21 cellular contexts compared by ENCODE assay signal in genomic region chr3:193899001-193899400, GRCh38.
A peak's percentile ranks its signal among the peaks of the same experiment; 100 is the strongest.
DNase-seq lines count a peak whose midpoint lies in the region; ATAC-seq, FAIRE-seq and TF ChIP-seq lines count a peak whose summit lies in the region.
"Had no signal": no experiment of that assay in that cellular context is flagged by ENCODE, and none has a peak within 500 bp of the region (broad histone marks: within the 10 kb centered on the region; RNA-seq: fewer than 3 reads in every experiment).

No MANE protein-coding gene starts in this region.

- no peaks in the 10 kb centered on the region for H4K20me1 ChIP-seq in K562 (replicated peaks; ENCODE audit: control insufficient read depth, insufficient read depth, low read length)
- H4K20me1 ChIP-seq: BLaER1 had no signal

- 75% methylated on average over 1 of the region's 1 CpG for WGBS in K562 (ENCODE audit: insufficient coverage, low coverage, missing lambda C conversion rate)

- CTCF ChIA-PET in K562 (lab: Yijun Ruan, JAX; ENCODE audit: low intra/inter-chr PET ratio) = interaction anchor here (0.7 kb wide), 1 partner anchor 263 kb away, joined by 3 read pairs; no protein-coding TSS in a partner anchor

- TF ChIP-seq POLR2A in K562 (conservative IDR thresholded peaks at IDR 0.05) = no peak

- in situ Hi-C loops in K562 (cut with MboI) = no loop called here

- TF ChIP-seq RAD21 in K562 (CRISPR knock-in tag; conservative IDR thresholded peaks at IDR 0.05 in 1 of 2, IDR thresholded peaks at IDR 0.05 in 1 of 2) = no peak

- TF ChIP-seq CTCF in K562 (IDR thresholded peaks at IDR 0.05 in 2 of 3, conservative IDR thresholded peaks at IDR 0.05 in 1 of 3; ENCODE audit: insufficient read depth in 2 of 3, low read depth in 1 of 3, low read length in 3 of 3) (no peak), left ventricle myocardium inferior (IDR thresholded peaks at IDR 0.05; ENCODE audit: borderline replicate concordance) (no peak)

- ATAC-seq in K562 = no peak
- ATAC-seq: A549; CD8-positive, alpha-beta T cell had no signal

- BruUV-seq in K562 (replicated peaks; lab: Mats Ljungman, UMichigan) = no TSS peak

- no peak overlapping the region for H3K4me2 ChIP-seq in K562 (ENCODE audit: insufficient read depth, low read length)
- H3K4me2 ChIP-seq: A549, BLaER1 had no signal

- no peaks in the 10 kb centered on the region for H3K9me1 ChIP-seq in K562 (ENCODE audit: control insufficient read depth, insufficient read depth, low read length)

- peak; percentile 30 to 60 for DNase-seq in NCI-H524 (lab: John Stamatoyannopoulos, UW)
- no peak for DNase-seq in NCI-H524 treated with DMSO at 0.1 percent for 48 hours (lab: John Stamatoyannopoulos, UW)
- DNase-seq in K562 (ENCODE audit: extremely low read depth in 1 of 4, low spot score in 3 of 4) = no peak
- peak; percentile 21 for DNase-seq in superior temporal gyrus (ENCODE audit: extremely low spot score)
- no peak for DNase-seq in activated effector memory CD4-positive, alpha-beta T cell treated with Interleukin-2 at 50 U/mL for 16 hours
- no peak for DNase-seq in left ventricle myocardium inferior
- DNase-seq: 8988T; Caco-2; CD4-positive, CD25-positive, alpha-beta regulatory T cell; CD8-positive, alpha-beta T cell; DMS153; DND-41; GOT3; HFFc6 had no signal

- POLR2A ChIA-PET in K562 (lab: Yijun Ruan, JAX) = interaction anchor here (0.6 kb wide), 1 partner anchor 213 kb away, joined by 3 read pairs; no protein-coding TSS in a partner anchor

- no peak overlapping the region for H3K4me3 ChIP-seq in K562
- no peak overlapping the region for H3K4me3 ChIP-seq in left ventricle myocardium inferior
- H3K4me3 ChIP-seq: A549, BLaER1, HAP-1 had no signal

- H3K27me3 ChIP-seq in K562 (ENCODE audit: control insufficient read depth in 2 of 2, insufficient read depth in 2 of 2, low read length in 2 of 2) = no peaks in the 10 kb centered on the region
- peaks cover 6% of the 10 kb centered on the region for H3K27me3 ChIP-seq in left ventricle myocardium inferior (ENCODE audit: low read depth)
- H3K27me3 ChIP-seq: BLaER1 had no signal

- no peak for TF ChIP-seq EP300 in K562 (IDR thresholded peaks at IDR 0.05; ENCODE audit: low read length)

- H3K9ac ChIP-seq in K562 (ENCODE audit: insufficient read depth in 1 of 2, low read depth in 2 of 2, low read length in 2 of 2) = no peak overlapping the region
- H3K9ac ChIP-seq: BLaER1 had no signal

- H3K36me3 ChIP-seq in K562 (ENCODE audit: control insufficient read depth, insufficient read depth, low read length) = no peaks in the 10 kb centered on the region
- H3K36me3 ChIP-seq in left ventricle myocardium inferior = no peaks in the 10 kb centered on the region
- H3K36me3 ChIP-seq: BLaER1, HAP-1 had no signal

- FAIRE-seq in K562 (lab: Jason Lieb, UNC) = no peak
- FAIRE-seq: A549, G401.6, GM12892, H54 had no signal

- H3K9me3 ChIP-seq in K562 (replicated peaks; ENCODE audit: control insufficient read depth, insufficient read depth, low read depth, low read length) = peaks cover 7% of the 10 kb centered on the region; the same call in 1 of the 2 replicates
- H3K9me3 ChIP-seq in left ventricle myocardium inferior (replicated peaks) = peaks cover 6% of the 10 kb centered on the region
- H3K9me3 ChIP-seq: A549, BLaER1, Caco-2, HAP-1 had no signal

- H3K4me1 ChIP-seq in K562 (replicated peaks in 1 of 2; ENCODE audit: control insufficient read depth in 2 of 2, insufficient read depth in 2 of 2, low read length in 2 of 2) (peaks cover 8 to 9% of the 10 kb centered on the region in 2 experiments; a peak in 2 of 5 replicates), left ventricle myocardium inferior (peaks cover 12% of the 10 kb centered on the region)

- peak overlapping the region; percentile 56; the same call in 1 of the 2 replicates for H2AFZ ChIP-seq in K562 (ENCODE audit: low read depth, low read length)

- H3K79me2 ChIP-seq in K562 (ENCODE audit: control insufficient read depth, insufficient read depth, low read length) = no peaks in the 10 kb centered on the region

- intact Hi-C loops in K562 (cut with micrococcal nuclease) (no loop called here), left ventricle myocardium inferior (cut with micrococcal nuclease) (no loop called here)

- H3K27ac ChIP-seq in K562 (ENCODE audit: extremely low read depth, low read depth, low read length) (no peak overlapping the region), left ventricle myocardium inferior (replicated peaks) (no peak overlapping the region)
- H3K27ac ChIP-seq: A549, BLaER1, C4-2B had no signal

TF ChIP-seq in K562, 482 proteins besides CTCF, POLR2A, EP300 and RAD21:
- TF ChIP-seq ZBTB1 (CRISPR knock-in tag; IDR thresholded peaks at IDR 0.05; ENCODE audit: borderline replicate concordance, low read depth) = 0 out of 2 replicates have a peak, but pooled peaks have one; percentile 26
- TF ChIP-seq RB1 (IDR thresholded peaks at IDR 0.05; ENCODE audit: low read depth) = no peak
- no peak for TF ChIP-seq RBM39 (optimal IDR thresholded peaks at IDR 0.05; ENCODE audit: low read depth, low read length)
- no peak for TF ChIP-seq PHTF2 (CRISPR knock-in tag; IDR thresholded peaks at IDR 0.05)

Comparison
In these comparisons a context has a peak if more than half of its experiments do, and no peak if none do; other contexts are left out.
1. DNase-seq: peak in NCI-H524 (2 of 2) and superior temporal gyrus (single experiment); none in NCI-H524 treated with DMSO at 0.1 percent for 48 hours (single experiment), K562 (0 of 4), activated effector memory CD4-positive, alpha-beta T cell treated with Interleukin-2 at 50 U/mL for 16 hours (single experiment) and left ventricle myocardium inferior (single experiment).